24 cellular contexts compared by ENCODE assay signal in genomic region chr1:94358630-94359599, GRCh38. TPM values are rescaled to one million over a fixed set of nuclear protein-coding genes. Genes with fewer than 3 reads are reported as not detected.
DNase-seq lines count a peak whose midpoint lies in the region; ATAC-seq and TF ChIP-seq lines count a peak whose summit lies in the region.
"Had no signal": no experiment of that assay in that cellular context is flagged by ENCODE, and none has a peak within 500 bp of the region (broad histone marks: within the 10 kb centered on the region; RNA-seq: fewer than 3 reads in every experiment).

No MANE protein-coding gene starts in this region.

- POLR2A ChIA-PET in activated CD4-positive, alpha-beta T cell treated with anti-CD3 and anti-CD28 coated beads for 36 hours (lab: Charles Lee): no interaction called here

- ATAC-seq in left cardiac atrium: peak; percentile 61 to 78
- no peak for ATAC-seq in activated CD4-positive, alpha-beta T cell treated with anti-CD3 and anti-CD28 coated beads for 36 hours
- ATAC-seq: A549, GM12878 had no signal

- H3K4me2 ChIP-seq in mesendoderm (ENCODE audit: low read length) (no peak overlapping the region), neural progenitor cell (no peak overlapping the region)
- H3K4me2 ChIP-seq: A549, KMS-11, PC-9 had no signal

- no peak overlapping the region for H3K27ac ChIP-seq in mesendoderm (ENCODE audit: low read depth, low read length)
- H3K27ac ChIP-seq in neural progenitor cell: no peak overlapping the region
- H3K27ac ChIP-seq: A549, C4-2B, HL-60, KMS-11, PC-9 had no signal

- H3K56ac ChIP-seq in mesendoderm (ENCODE audit: low read length): peak overlapping the region; percentile 7

- peak; percentile 7 for DNase-seq in BE2C
- DNase-seq in endothelial cell (ENCODE audit: low spot score): no peak
- peak; percentile 41 for DNase-seq in left cardiac atrium
- DNase-seq in mesendoderm: no peak
- DNase-seq in activated CD4-positive, alpha-beta T cell treated with anti-CD3 and anti-CD28 coated beads for 36 hours: no peak
- no peak for DNase-seq in neural progenitor cell (ENCODE audit: low spot score)
- DNase-seq in ACHN: no peak
- DNase-seq: CD8-positive, alpha-beta memory T cell; DMS 273 treated with DMSO at 0.1 percent for 48 hours; DMS79; EL; GDM1; MM.1S; NCI-H2029; NCI-H446 treated with DMSO at 0.1 percent for 48 hours; NCI-H526 treated with DMSO at 0.1 percent for 48 hours; SHP77 had no signal

- H3K27me3 ChIP-seq in BE2C (no peaks in the 10 kb centered on the region), mesendoderm (ENCODE audit: insufficient read depth, low read length, poor library complexity) (no peaks in the 10 kb centered on the region), neural progenitor cell (no peaks in the 10 kb centered on the region)

- no peak for TF ChIP-seq CTCF in BE2C (IDR thresholded peaks at IDR 0.05; ENCODE audit: low read depth, low read length)
- no peak for TF ChIP-seq CTCF in endothelial cell (IDR thresholded peaks at IDR 0.05; ENCODE audit: unreplicated experiment)
- no peak for TF ChIP-seq CTCF in neural progenitor cell (IDR thresholded peaks at IDR 0.05)

- H3K27ac Mint-ChIP-seq in endothelial cell (ENCODE audit: unreplicated experiment): peak overlapping the region; percentile 57
- no peak overlapping the region for H3K27ac Mint-ChIP-seq in activated CD4-positive, alpha-beta T cell treated with anti-CD3 and anti-CD28 coated beads for 36 hours
- no peak overlapping the region for H3K27ac Mint-ChIP-seq in neural progenitor cell
- H3K27ac Mint-ChIP-seq: CD8-positive, alpha-beta memory T cell; IgD-negative memory B cell had no signal

- H3K23ac ChIP-seq in mesendoderm (ENCODE audit: low read length): no peak overlapping the region

- H3K9me3 ChIP-seq in BE2C (no peaks in the 10 kb centered on the region), neural progenitor cell (ENCODE audit: low read depth) (peaks cover 8% of the 10 kb centered on the region)
- H3K9me3 ChIP-seq: A549 had no signal

- H3K4me3 ChIP-seq in BE2C (ENCODE audit: low read depth, low read length): no peak overlapping the region
- no peak overlapping the region for H3K4me3 ChIP-seq in mesendoderm (ENCODE audit: low read length)
- no peak overlapping the region for H3K4me3 ChIP-seq in neural progenitor cell
- H3K4me3 ChIP-seq: A549, GM12878, PC-9 had no signal

- H2BK5ac ChIP-seq in mesendoderm (ENCODE audit: low read length): no peak overlapping the region

- CTCF ChIA-PET in activated CD4-positive, alpha-beta T cell treated with anti-CD3 and anti-CD28 coated beads for 36 hours (lab: Charles Lee): interaction anchor here (0.6 kb wide), 1 partner anchor 123 kb away, joined by 3 read pairs; no protein-coding TSS in a partner anchor

- H3K9me3 Mint-ChIP-seq in endothelial cell (ENCODE audit: unreplicated experiment) (no peaks in the 10 kb centered on the region), neural progenitor cell (peaks cover 12% of the 10 kb centered on the region)
- H3K9me3 Mint-ChIP-seq in activated CD4-positive, alpha-beta T cell treated with anti-CD3 and anti-CD28 coated beads for 36 hours (ENCODE audit: low read depth): peaks cover 17% of the 10 kb centered on the region

- H4K8ac ChIP-seq in mesendoderm (ENCODE audit: low read depth, low read length): no peak overlapping the region

- no peak overlapping the region for H2AK5ac ChIP-seq in mesendoderm (ENCODE audit: low read length)

- no peak overlapping the region for H2BK120ac ChIP-seq in mesendoderm (ENCODE audit: low read depth, low read length)

- H3F3A ChIP-seq in neural progenitor cell (ENCODE audit: low read depth): no peaks in the 10 kb centered on the region

- H3K18ac ChIP-seq in mesendoderm (ENCODE audit: low read length): no peak overlapping the region

- no peak overlapping the region for H3K4ac ChIP-seq in mesendoderm (ENCODE audit: low read depth, low read length)

- H2BK15ac ChIP-seq in mesendoderm (replicated peaks; ENCODE audit: low read depth): no peak overlapping the region

- H3K4me1 ChIP-seq in BE2C (no peaks in the 10 kb centered on the region), mesendoderm (ENCODE audit: control insufficient read depth, low read depth, low read length) (no peaks in the 10 kb centered on the region), neural progenitor cell (peaks cover 6% of the 10 kb centered on the region)
- H3K4me1 ChIP-seq: A549 had no signal

- no peaks in the 10 kb centered on the region for H3K36me3 Mint-ChIP-seq in endothelial cell (ENCODE audit: low read depth, unreplicated experiment)
- H3K36me3 Mint-ChIP-seq in activated CD4-positive, alpha-beta T cell treated with anti-CD3 and anti-CD28 coated beads for 36 hours (ENCODE audit: low read depth): peaks cover 9% of the 10 kb centered on the region
- no peaks in the 10 kb centered on the region for H3K36me3 Mint-ChIP-seq in neural progenitor cell
- H3K36me3 Mint-ChIP-seq: CD8-positive, alpha-beta memory T cell; IgD-negative memory B cell had no signal

- no CpG with 5 or more reads among the region's 10 CpGs for WGBS in mesendoderm (ENCODE audit: extremely low coverage, insufficient coverage, low lambda C conversion rate)

- H3K9ac ChIP-seq in mesendoderm (ENCODE audit: low read length) (no peak overlapping the region), neural progenitor cell (no peak overlapping the region)
- H3K9ac ChIP-seq: KMS-11 had no signal

- no peaks in the 10 kb centered on the region for H3K79me1 ChIP-seq in mesendoderm (ENCODE audit: low read length)

- peaks cover 24% of the 10 kb centered on the region for H3K4me1 Mint-ChIP-seq in endothelial cell (ENCODE audit: unreplicated experiment)
- peaks cover 11% of the 10 kb centered on the region for H3K4me1 Mint-ChIP-seq in activated CD4-positive, alpha-beta T cell treated with anti-CD3 and anti-CD28 coated beads for 36 hours
- peaks cover 5% of the 10 kb centered on the region for H3K4me1 Mint-ChIP-seq in neural progenitor cell
- H3K4me1 Mint-ChIP-seq: CD8-positive, alpha-beta memory T cell; IgD-negative memory B cell had no signal

- H3K4me3 Mint-ChIP-seq in endothelial cell (ENCODE audit: unreplicated experiment): no peak overlapping the region
- H3K4me3 Mint-ChIP-seq in activated CD4-positive, alpha-beta T cell treated with anti-CD3 and anti-CD28 coated beads for 36 hours: no peak overlapping the region
- no peak overlapping the region for H3K4me3 Mint-ChIP-seq in neural progenitor cell
- H3K4me3 Mint-ChIP-seq: CD8-positive, alpha-beta memory T cell; IgD-negative memory B cell had no signal

- in situ Hi-C loops in ACHN (cut with HindIII; ENCODE audit: low pct_ligation_motif_present, low pct_unique_long_range_greater_than_20kb, low sequenced_read_pairs): loop anchor here (25.0 kb wide), 1 partner anchor 322 kb away; no protein-coding TSS in a partner anchor

- no peaks in the 10 kb centered on the region for H4K20me1 ChIP-seq in neural progenitor cell (ENCODE audit: low read depth)

- H3K79me2 ChIP-seq in mesendoderm (ENCODE audit: control insufficient read depth, insufficient read depth, low read length) (no peaks in the 10 kb centered on the region), neural progenitor cell (ENCODE audit: low read depth) (no peaks in the 10 kb centered on the region)

- intact Hi-C loops in left cardiac atrium (cut with DNase I): no loop called here
- intact Hi-C loops in activated CD4-positive, alpha-beta T cell treated with anti-CD3 and anti-CD28 coated beads for 36 hours (cut with DNase I, micrococcal nuclease): no loop called here

- H2AFZ ChIP-seq in neural progenitor cell (replicated peaks): no peak overlapping the region
- H2AFZ ChIP-seq: PC-9 had no signal

- H3K36me3 ChIP-seq in BE2C (no peaks in the 10 kb centered on the region), mesendoderm (ENCODE audit: control insufficient read depth, insufficient read depth, low read length) (no peaks in the 10 kb centered on the region), neural progenitor cell (no peaks in the 10 kb centered on the region)

- no peak overlapping the region for H4K5ac ChIP-seq in mesendoderm (ENCODE audit: low read length)

- H3K27me3 Mint-ChIP-seq in endothelial cell (ENCODE audit: unreplicated experiment): no peaks in the 10 kb centered on the region
- H3K27me3 Mint-ChIP-seq in activated CD4-positive, alpha-beta T cell treated with anti-CD3 and anti-CD28 coated beads for 36 hours: peaks cover 5% of the 10 kb centered on the region
- no peaks in the 10 kb centered on the region for H3K27me3 Mint-ChIP-seq in neural progenitor cell (ENCODE audit: insufficient read depth, low read depth)

RNA-seq across cellular contexts. Expression of gene ABCD3, which starts 59.3 kb away (rescaled TPM):
- polyA plus RNA-seq in BE2C (2012; ENCODE audit: insufficient read depth, insufficient read length, low read depth): 7.9 TPM
- total RNA-seq in endothelial cell (ENCODE audit: unreplicated experiment) (59.6 TPM), left cardiac atrium (100 to 1,000 TPM in 1 of 2 donors, 10 to 100 TPM in 1; 53.3 to 105 TPM), neural progenitor cell (ENCODE audit: low replicate concordance) (27.3 and 45.1 TPM in 2 replicates)
- 24.6 TPM for polyA plus RNA-seq in mesendoderm (2013, experiment 1 of 2)
- polyA plus RNA-seq in mesendoderm (2013, experiment 2 of 2): 23.6 TPM
- 10 to 100 TPM; 46.1 to 67.1 TPM for total RNA-seq in activated CD4-positive, alpha-beta T cell treated with anti-CD3 and anti-CD28 coated beads for 36 hours

Comparison
In these comparisons a context has a peak if more than half of its experiments do, and no peak if none do; other contexts are left out.
1. DNase-seq: peak in BE2C (single experiment) and left cardiac atrium (single experiment); none in endothelial cell (single experiment), mesendoderm (single experiment), activated CD4-positive, alpha-beta T cell treated with anti-CD3 and anti-CD28 coated beads for 36 hours (single experiment), neural progenitor cell (single experiment) and ACHN (single experiment).